ENCODE assay signal across 26 cellular contexts in the genomic region with DNA sequence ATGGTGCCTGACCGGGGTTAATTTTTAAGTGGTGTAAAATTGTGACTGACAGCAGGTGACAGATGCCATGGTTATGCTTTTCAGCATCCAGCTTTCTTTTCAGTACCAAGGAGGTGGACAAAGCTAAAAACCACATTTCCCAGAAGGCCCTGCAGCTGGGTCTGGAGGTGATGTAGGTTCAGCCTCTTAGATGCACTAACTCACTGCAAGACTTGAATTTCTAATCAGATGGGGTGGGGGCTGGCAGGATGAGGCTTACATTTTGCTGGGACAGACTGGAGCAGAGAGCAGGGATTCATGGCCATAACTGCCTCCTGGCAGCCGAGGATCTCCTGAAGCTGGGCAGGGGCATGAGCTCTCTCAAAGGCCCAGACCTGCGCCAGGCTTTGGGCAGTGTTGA. TPM values are rescaled to one million over a fixed set of nuclear protein-coding genes. Genes with fewer than 3 reads are reported as not detected.
DNase-seq lines count a peak whose midpoint lies in the region; ATAC-seq, FAIRE-seq and TF ChIP-seq lines count a peak whose summit lies in the region.
"Had no signal": no experiment of that assay in that cellular context is flagged by ENCODE, and none has a peak within 500 bp of the region (broad histone marks: within the 10 kb centered on the region; RNA-seq: fewer than 3 reads in every experiment).

No MANE protein-coding gene starts in this region.

- ATAC-seq in SK-N-SH treated with all-trans-retinoic acid at 6 μM for 48 hours: peak; percentile 37; the same call in 1 of the 3 replicates
- no peak for ATAC-seq in GM18498 (IDR thresholded peaks at IDR 0.05; ENCODE audit: unreplicated experiment)
- ATAC-seq: naive thymus-derived CD8-positive, alpha-beta T cell had no signal

- peak; percentile 63 for DNase-seq in DMS 273 (lab: John Stamatoyannopoulos, UW; ENCODE audit: unreplicated experiment)
- DNase-seq in DMS 273 treated with DMSO at 0.1 percent for 48 hours (lab: John Stamatoyannopoulos, UW): no peak
- peak; percentile 16 for DNase-seq in NCI-H2227 treated with DMSO at 0.1 percent for 48 hours (lab: John Stamatoyannopoulos, UW)
- DNase-seq in myocyte (ENCODE audit: low read depth): peak; percentile 14
- DNase-seq in small intestine: no peak
- DNase-seq in Ammon's horn (ENCODE audit: low spot score): no peak
- DNase-seq: activated CD4-positive, alpha-beta T cell treated with anti-CD3 and anti-CD28 coated beads, Interleukin-2, amount 50 U/mL, for 4 hours; activated CD8-positive, alpha-beta memory T cell treated with anti-CD3 and anti-CD28 coated beads, Interleukin-2, amount 50 U/mL, for 4 hours; activated naive CD4-positive, alpha-beta T cell treated with anti-CD3 and anti-CD28 coated beads, Interleukin-2, amount 10 ng/mL, durations not matched to agents 7 days and 5 days; cerebellar nuclear complex; DMS153; HFFc6; hypothalamus; left ventricle myocardium inferior; MG63; naive thymus-derived CD8-positive, alpha-beta T cell; NCI-H1417; NCI-H2081 treated with DMSO at 0.1 percent for 48 hours; NCI-H446 treated with DMSO at 0.1 percent for 48 hours; stimulated activated CD8-positive, alpha-beta memory T cell treated with anti-CD3 and anti-CD28 coated beads, Interleukin-4, amount 100 ng/mL, for 48 hours; tibial artery had no signal

- H3K4me1 ChIP-seq in small intestine (ENCODE audit: control insufficient read depth in 2 of 2, insufficient read depth in 1 of 2, low read depth in 1 of 2, low read length in 1 of 2): no peaks in the 10 kb centered on the region
- H3K4me1 ChIP-seq: left ventricle myocardium inferior, tibial artery had no signal

- no peak overlapping the region for H3K27ac ChIP-seq in small intestine (ENCODE audit: low read depth in 1 of 2, low read length in 1 of 2)
- H3K27ac ChIP-seq: 22Rv1, left ventricle myocardium inferior, tibial artery had no signal

- no peak overlapping the region for H3K4me3 ChIP-seq in small intestine (ENCODE audit: low read depth in 1 of 2, low read length in 2 of 2)
- H3K4me3 ChIP-seq: left ventricle myocardium inferior, MG63, tibial artery had no signal

- no peaks in the 10 kb centered on the region for H3K36me3 ChIP-seq in small intestine (ENCODE audit: control insufficient read depth in 2 of 2, insufficient read depth in 2 of 2, low read length in 2 of 2)
- H3K36me3 ChIP-seq: left ventricle myocardium inferior, MG63, tibial artery had no signal

- WGBS in small intestine, 3 donors: 64 to 89% (median 85%) methylated on average over 3 of the region's 3 CpGs

- no peaks in the 10 kb centered on the region for H3K9me3 ChIP-seq in small intestine (ENCODE audit: control insufficient read depth, low read depth)
- H3K9me3 ChIP-seq: left ventricle myocardium inferior, MG63, tibial artery had no signal

- H3K27me3 ChIP-seq in small intestine (ENCODE audit: control insufficient read depth in 2 of 2, insufficient read depth in 2 of 2, low read length in 2 of 2): no peaks in the 10 kb centered on the region
- H3K27me3 ChIP-seq: MG63 had no signal

- no peak for FAIRE-seq in small intestine (lab: Jason Lieb, UNC)
- FAIRE-seq: endothelial cell of umbilical vein, G401.6 had no signal

TF ChIP-seq in SK-N-SH treated with all-trans-retinoic acid at 6 μM for 48 hours, 23 proteins besides CTCF, POLR2A, EP300 and RAD21:
- no peak for TF ChIP-seq BACH2 (CRISPR knock-in tag; IDR thresholded peaks at IDR 0.05; ENCODE audit: borderline replicate concordance)
- TF ChIP-seq, protein P1, sequence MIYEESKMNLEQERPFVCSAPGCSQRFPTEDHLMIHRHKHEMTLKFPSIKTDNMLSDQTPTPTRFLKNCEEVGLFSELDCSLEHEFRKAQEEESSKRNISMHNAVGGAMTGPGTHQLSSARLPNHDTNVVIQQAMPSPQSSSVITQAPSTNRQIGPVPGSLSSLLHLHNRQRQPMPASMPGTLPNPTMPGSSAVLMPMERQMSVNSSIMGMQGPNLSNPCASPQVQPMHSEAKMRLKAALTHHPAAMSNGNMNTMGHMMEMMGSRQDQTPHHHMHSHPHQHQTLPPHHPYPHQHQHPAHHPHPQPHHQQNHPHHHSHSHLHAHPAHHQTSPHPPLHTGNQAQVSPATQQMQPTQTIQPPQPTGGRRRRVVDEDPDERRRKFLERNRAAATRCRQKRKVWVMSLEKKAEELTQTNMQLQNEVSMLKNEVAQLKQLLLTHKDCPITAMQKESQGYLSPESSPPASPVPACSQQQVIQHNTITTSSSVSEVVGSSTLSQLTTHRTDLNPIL (CRISPR knock-in tag; IDR thresholded peaks at IDR 0.05; ENCODE audit: low read depth): no peak
- TF ChIP-seq, protein P2, sequence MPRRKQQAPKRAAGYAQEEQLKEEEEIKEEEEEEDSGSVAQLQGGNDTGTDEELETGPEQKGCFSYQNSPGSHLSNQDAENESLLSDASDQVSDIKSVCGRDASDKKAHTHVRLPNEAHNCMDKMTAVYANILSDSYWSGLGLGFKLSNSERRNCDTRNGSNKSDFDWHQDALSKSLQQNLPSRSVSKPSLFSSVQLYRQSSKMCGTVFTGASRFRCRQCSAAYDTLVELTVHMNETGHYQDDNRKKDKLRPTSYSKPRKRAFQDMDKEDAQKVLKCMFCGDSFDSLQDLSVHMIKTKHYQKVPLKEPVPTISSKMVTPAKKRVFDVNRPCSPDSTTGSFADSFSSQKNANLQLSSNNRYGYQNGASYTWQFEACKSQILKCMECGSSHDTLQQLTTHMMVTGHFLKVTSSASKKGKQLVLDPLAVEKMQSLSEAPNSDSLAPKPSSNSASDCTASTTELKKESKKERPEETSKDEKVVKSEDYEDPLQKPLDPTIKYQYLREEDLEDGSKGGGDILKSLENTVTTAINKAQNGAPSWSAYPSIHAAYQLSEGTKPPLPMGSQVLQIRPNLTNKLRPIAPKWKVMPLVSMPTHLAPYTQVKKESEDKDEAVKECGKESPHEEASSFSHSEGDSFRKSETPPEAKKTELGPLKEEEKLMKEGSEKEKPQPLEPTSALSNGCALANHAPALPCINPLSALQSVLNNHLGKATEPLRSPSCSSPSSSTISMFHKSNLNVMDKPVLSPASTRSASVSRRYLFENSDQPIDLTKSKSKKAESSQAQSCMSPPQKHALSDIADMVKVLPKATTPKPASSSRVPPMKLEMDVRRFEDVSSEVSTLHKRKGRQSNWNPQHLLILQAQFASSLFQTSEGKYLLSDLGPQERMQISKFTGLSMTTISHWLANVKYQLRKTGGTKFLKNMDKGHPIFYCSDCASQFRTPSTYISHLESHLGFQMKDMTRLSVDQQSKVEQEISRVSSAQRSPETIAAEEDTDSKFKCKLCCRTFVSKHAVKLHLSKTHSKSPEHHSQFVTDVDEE (CRISPR knock-in tag; IDR thresholded peaks at IDR 0.05): no peak
- TF ChIP-seq, protein P3, sequence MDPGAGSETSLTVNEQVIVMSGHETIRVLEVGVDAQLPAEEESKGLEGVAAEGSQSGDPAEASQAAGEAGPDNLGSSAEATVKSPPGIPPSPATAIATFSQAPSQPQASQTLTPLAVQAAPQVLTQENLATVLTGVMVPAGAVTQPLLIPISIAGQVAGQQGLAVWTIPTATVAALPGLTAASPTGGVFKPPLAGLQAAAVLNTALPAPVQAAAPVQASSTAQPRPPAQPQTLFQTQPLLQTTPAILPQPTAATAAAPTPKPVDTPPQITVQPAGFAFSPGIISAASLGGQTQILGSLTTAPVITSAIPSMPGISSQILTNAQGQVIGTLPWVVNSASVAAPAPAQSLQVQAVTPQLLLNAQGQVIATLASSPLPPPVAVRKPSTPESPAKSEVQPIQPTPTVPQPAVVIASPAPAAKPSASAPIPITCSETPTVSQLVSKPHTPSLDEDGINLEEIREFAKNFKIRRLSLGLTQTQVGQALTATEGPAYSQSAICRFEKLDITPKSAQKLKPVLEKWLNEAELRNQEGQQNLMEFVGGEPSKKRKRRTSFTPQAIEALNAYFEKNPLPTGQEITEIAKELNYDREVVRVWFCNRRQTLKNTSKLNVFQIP (CRISPR knock-in tag; IDR thresholded peaks at IDR 0.05; ENCODE audit: borderline replicate concordance, low read depth): no peak
- TF ChIP-seq PPARA (CRISPR knock-in tag; IDR thresholded peaks at IDR 0.05; ENCODE audit: borderline replicate concordance): no peak
- TF ChIP-seq GLIS3 (CRISPR knock-in tag; IDR thresholded peaks at IDR 0.05): no peak
- no peak for TF ChIP-seq ZNF8 (CRISPR knock-in tag; IDR thresholded peaks at IDR 0.05)
- TF ChIP-seq ZNF70 (CRISPR knock-in tag; IDR thresholded peaks at IDR 0.05): no peak
- no peak for TF ChIP-seq TOX (CRISPR knock-in tag; IDR thresholded peaks at IDR 0.05; ENCODE audit: borderline replicate concordance)
- TF ChIP-seq SNAI2 (CRISPR knock-in tag; IDR thresholded peaks at IDR 0.05): no peak
- no peak for TF ChIP-seq ZFP3 (CRISPR knock-in tag; IDR thresholded peaks at IDR 0.05)

RNA-seq across cellular contexts. Expression of a gene that starts 52.4 kb away (rescaled TPM):
- 193 and 411 TPM in 2 replicates for total RNA-seq in myocyte
- polyA plus RNA-seq in myocyte (2012): 210 TPM
- polyA plus RNA-seq in small intestine: 100 to 1,000 TPM in 1 of 3 donors, 10 to 100 TPM in 2; 19.9 to 239 (median 20.3) TPM

Comparison
In these comparisons a context has a peak if more than half of its experiments do, and no peak if none do; other contexts are left out.
1. DNase-seq: peak in DMS 273 (single experiment), NCI-H2227 treated with DMSO at 0.1 percent for 48 hours (single experiment) and myocyte (single experiment); none in DMS 273 treated with DMSO at 0.1 percent for 48 hours (single experiment), small intestine (single experiment) and Ammon's horn (single experiment).